In the genomic region with DNA sequence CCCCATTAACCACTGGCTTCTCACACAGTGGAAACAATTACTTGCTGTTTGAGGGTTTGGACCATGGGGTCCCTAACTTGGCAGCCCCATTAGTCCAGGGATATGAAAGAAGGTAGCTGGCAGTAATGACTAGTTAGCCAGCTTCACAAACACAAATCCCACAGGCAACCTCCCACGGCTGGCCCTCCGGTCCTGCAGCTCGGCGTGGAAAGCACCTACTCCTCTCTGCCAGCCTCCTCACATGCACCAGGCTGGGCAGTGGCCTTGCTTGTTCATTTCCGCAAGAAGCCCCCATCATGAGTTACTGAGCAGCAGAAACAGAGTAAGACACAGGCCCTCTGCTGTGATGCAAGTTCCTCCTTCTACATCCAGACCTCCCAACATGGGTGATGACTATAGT, we compare ENCODE assay signal across 9 cellular contexts. TPM values are rescaled to one million over a fixed set of nuclear protein-coding genes. Genes with fewer than 3 reads are reported as not detected.
"Had no signal": no experiment of that assay in that cellular context is flagged by ENCODE, and none has a peak within 500 bp of the region (broad histone marks: within the 10 kb centered on the region; RNA-seq: fewer than 3 reads in every experiment).

No MANE protein-coding gene starts in this region.

- H3K4me1 ChIP-seq: HAP-1 had no signal

- H3K27ac ChIP-seq: GM23248 had no signal

- H3K4me2 ChIP-seq: GM23338 had no signal

- H2AFZ ChIP-seq: GM23248, GM23338 had no signal

- DNase-seq: GM23248, GOT3, H7, H9, HCEC 1CT, HFFc6 had no signal

- H3K4me3 ChIP-seq: GM23248, GM23338, HAP-1 had no signal

- H3K9me3 ChIP-seq: HAP-1 had no signal

- H3K36me3 ChIP-seq: HAP-1 had no signal

RNA-seq across cellular contexts. Expression of a gene that starts 13.7 kb away (rescaled TPM):
- total RNA-seq: GM23248, H4, HFFc6 had no signal
